In genomic region chr10:17504547-17505245, GRCh38 we compare ENCODE assay signal across 1 cellular context.
TF ChIP-seq lines count a peak whose summit lies in the region.

No MANE protein-coding gene starts in this region.

TF ChIP-seq in H1, 55 proteins besides CTCF, POLR2A, EP300 and RAD21 (continued from another document):
- no peak for TF ChIP-seq CHD2 (IDR thresholded peaks at IDR 0.05; ENCODE audit: low read length)
- TF ChIP-seq YY1 (IDR thresholded peaks at IDR 0.05; ENCODE audit: low read depth, low read length), result no peak
- TF ChIP-seq CEBPB (IDR thresholded peaks at IDR 0.05; ENCODE audit: low read depth, low read length), result no peak
- TF ChIP-seq BRCA1 (IDR thresholded peaks at IDR 0.05; ENCODE audit: low read depth, low read length), result no peak
- no peak for TF ChIP-seq RBBP5 (IDR thresholded peaks at IDR 0.05; ENCODE audit: borderline replicate concordance, low read depth, low read length)
- no peak for TF ChIP-seq POU5F1 (IDR thresholded peaks at IDR 0.05; ENCODE audit: low read depth, low read length)
- no peak for TF ChIP-seq NRF1 (IDR thresholded peaks at IDR 0.05; ENCODE audit: low read depth, low read length)
- TF ChIP-seq SIX5 (IDR thresholded peaks at IDR 0.05; ENCODE audit: low read depth, low read length), result no peak
TF ChIP-seq in H1: peak in this region for 0.
